In genomic region chr5:174945853-174946252, GRCh38 we compare ENCODE assay signal across 14 cellular contexts.
"Had no signal": no experiment of that assay in that cellular context is flagged by ENCODE, and none has a peak within 500 bp of the region (broad histone marks: within the 10 kb centered on the region; RNA-seq: fewer than 3 reads in every experiment).

No MANE protein-coding gene starts in this region.

- H3K27ac ChIP-seq: adrenal gland, breast epithelium, esophagus squamous epithelium, prostate gland, right atrium auricular region, skin epidermis, tibial nerve, uterus had no signal

- DNase-seq: activated CD4-positive, alpha-beta T cell treated with anti-CD3 and anti-CD28 coated beads, Interleukin-2, amount 50 U/mL, for 4 hours; activated gamma-delta T cell treated with Interleukin-2 at 50 U/mL for 16 hours; adrenal gland; effector CD8-positive, alpha-beta T cell; esophagus squamous epithelium; naive B cell; stimulated activated CD4-positive, alpha-beta T cell treated with anti-CD3 and anti-CD28 coated beads, Interleukin-2, amount 100 ng/mL, for 48 hours; uterus had no signal

- ATAC-seq: activated naive CD4-positive, alpha-beta T cell treated with anti-CD3 and anti-CD28 coated beads, Interleukin-2, amount 50 U/mL, for 72 hours had no signal
